8 cellular contexts compared by ENCODE assay signal in the genomic region with DNA sequence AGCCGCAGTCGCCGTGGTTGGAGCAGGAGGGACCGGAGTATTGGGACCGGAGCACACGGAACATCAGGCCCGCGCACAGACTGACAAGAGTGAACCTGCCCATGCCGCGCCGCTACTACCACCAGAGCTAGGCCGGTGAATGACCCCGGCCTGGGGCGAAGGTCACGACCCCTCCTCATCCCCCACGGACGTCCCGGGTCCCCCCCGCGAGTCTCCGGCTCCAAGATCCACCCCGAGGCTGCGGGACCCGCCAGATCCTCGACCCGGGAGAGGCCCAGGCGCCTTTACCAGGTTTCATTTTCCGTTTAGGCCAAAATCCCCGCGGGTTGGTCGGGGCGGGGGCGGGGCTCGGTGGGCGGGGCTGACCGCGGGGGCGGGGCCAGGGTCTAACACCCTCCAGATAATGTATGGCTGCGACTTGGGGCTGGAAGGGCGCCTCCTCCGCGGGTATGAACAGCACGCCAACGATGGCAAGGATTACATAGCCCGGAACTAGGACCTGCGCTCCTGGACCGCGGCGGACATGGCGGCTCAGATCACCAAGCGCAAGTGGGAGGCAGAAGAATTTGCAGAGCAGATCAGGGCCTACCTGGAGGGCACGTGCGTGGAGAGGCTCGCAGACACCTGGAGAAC.
DNase-seq lines count a peak whose midpoint lies in the region; ATAC-seq and TF ChIP-seq lines count a peak whose summit lies in the region.

No MANE protein-coding gene starts in this region.

- H3K9me3 ChIP-seq in iPS-15b (ENCODE audit: control insufficient read depth, insufficient read depth, low read length): no peaks in the 10 kb centered on the region

- ATAC-seq in GM18517 (IDR thresholded peaks at IDR 0.05; ENCODE audit: unreplicated experiment) (peak; percentile 47), HG03439 (IDR thresholded peaks at IDR 0.05; ENCODE audit: unreplicated experiment) (peak; percentile 59)

- H3K4me1 ChIP-seq in iPS-15b (ENCODE audit: control insufficient read depth, insufficient read depth, low read length): no peaks in the 10 kb centered on the region

- no peak for TF ChIP-seq CTCF in astrocyte of the cerebellum (IDR thresholded peaks at IDR 0.05; ENCODE audit: low read depth, low read length, missing control alignments)

- peak overlapping the region; percentile 51 for H3K4me3 ChIP-seq in astrocyte of the cerebellum (ENCODE audit: low read depth, low read length)
- H3K4me3 ChIP-seq in iPS-15b (ENCODE audit: low read depth, low read length): peak overlapping the region; percentile 2

- DNase-seq in T-helper 9 cell: peak; percentile 82
- peak; percentile 2 for DNase-seq in astrocyte of the cerebellum (ENCODE audit: low read depth)
- peak; percentile 87 for DNase-seq in stimulated activated CD4-positive, alpha-beta T cell treated with anti-CD3 and anti-CD28 coated beads, Interleukin-15, amount 100 ng/mL, for 24 hours
- no peak for DNase-seq in NCI-H1417 treated with DMSO at 0.1 percent for 48 hours (lab: John Stamatoyannopoulos, UW)
- no peak for DNase-seq in kidney glomerular epithelial cell (lab: John Stamatoyannopoulos, UW)

- H3K36me3 ChIP-seq in iPS-15b (ENCODE audit: control insufficient read depth, insufficient read depth, low read length): no peaks in the 10 kb centered on the region

- in situ Hi-C loops in astrocyte of the cerebellum (cut with HindIII; ENCODE audit: low sequenced_read_pairs): no loop called here

- no peak overlapping the region for H3K9ac ChIP-seq in iPS-15b (ENCODE audit: low read depth, low read length)

- H3K27me3 ChIP-seq in iPS-15b (ENCODE audit: control insufficient read depth, insufficient read depth, low read length): no peaks in the 10 kb centered on the region

Comparison
In these comparisons a context has a peak if more than half of its experiments do, and no peak if none do; other contexts are left out.
1. DNase-seq: peak in T-helper 9 cell (single experiment), astrocyte of the cerebellum (single experiment) and stimulated activated CD4-positive, alpha-beta T cell treated with anti-CD3 and anti-CD28 coated beads, Interleukin-15, amount 100 ng/mL, for 24 hours (single experiment); none in NCI-H1417 treated with DMSO at 0.1 percent for 48 hours (single experiment) and kidney glomerular epithelial cell (single experiment).